Comparison of ENCODE assay signal across 1 cellular context in the genomic region with DNA sequence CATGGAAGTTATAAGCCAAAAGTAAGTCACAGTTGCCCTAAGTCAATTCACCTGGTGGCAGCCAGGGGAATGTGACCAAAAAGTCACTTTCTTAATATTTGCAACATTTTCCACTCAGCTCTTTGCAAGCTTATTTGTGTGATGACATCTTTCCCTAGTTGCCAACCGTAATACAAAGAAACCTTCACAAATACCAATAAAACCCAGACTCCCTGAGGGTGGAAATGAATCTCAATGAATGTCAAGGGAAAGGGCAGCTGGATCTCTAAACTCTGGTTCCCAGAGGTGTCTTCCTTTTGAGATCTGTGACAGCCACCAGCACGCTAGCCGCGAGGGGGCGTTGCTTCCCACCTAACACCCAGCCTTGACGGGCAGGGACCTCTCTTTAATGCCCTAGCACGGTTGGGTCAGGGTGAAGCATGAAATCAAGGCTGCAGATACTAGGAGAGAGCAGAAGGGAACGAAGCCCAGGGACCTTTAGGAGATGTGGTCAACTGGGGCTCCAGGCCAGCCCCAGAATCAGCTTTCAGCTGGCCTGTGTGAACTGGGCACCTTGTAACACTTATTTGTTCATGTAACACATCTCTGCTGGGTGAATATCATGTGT.
TF ChIP-seq lines count a peak whose summit lies in the region.

No MANE protein-coding gene starts in this region.

TF ChIP-seq in HepG2, 621 proteins besides CTCF, POLR2A, EP300 and RAD21 (continued from another document and continues in another):
- TF ChIP-seq, protein P1, sequence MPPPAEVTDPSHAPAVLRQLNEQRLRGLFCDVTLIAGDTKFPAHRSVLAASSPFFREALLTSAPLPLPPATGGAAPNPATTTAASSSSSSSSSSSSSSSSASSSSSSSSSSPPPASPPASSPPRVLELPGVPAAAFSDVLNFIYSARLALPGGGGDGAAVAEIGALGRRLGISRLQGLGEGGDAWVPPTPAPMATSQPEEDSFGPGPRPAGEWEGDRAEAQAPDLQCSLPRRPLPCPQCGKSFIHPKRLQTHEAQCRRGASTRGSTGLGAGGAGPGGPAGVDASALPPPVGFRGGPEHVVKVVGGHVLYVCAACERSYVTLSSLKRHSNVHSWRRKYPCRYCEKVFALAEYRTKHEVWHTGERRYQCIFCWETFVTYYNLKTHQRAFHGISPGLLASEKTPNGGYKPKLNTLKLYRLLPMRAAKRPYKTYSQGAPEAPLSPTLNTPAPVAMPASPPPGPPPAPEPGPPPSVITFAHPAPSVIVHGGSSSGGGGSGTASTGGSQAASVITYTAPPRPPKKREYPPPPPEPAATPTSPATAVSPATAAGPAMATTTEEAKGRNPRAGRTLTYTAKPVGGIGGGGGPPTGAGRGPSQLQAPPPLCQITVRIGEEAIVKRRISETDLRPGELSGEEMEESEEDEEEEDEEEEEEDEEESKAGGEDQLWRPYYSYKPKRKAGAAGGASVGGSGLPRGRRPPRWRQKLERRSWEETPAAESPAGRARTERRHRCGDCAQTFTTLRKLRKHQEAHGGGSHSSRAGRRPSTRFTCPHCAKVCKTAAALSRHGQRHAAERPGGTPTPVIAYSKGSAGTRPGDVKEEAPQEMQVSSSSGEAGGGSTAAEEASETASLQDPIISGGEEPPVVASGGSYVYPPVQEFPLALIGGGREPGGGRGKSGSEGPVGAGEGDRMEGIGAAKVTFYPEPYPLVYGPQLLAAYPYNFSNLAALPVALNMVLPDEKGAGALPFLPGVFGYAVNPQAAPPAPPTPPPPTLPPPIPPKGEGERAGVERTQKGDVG (CRISPR knock-in tag; IDR thresholded peaks at IDR 0.05; ENCODE audit: borderline replicate concordance), result 0 out of 2 replicates have a peak, but pooled peaks have one; percentile 23
- TF ChIP-seq ZFYVE20 (CRISPR knock-in tag; IDR thresholded peaks at IDR 0.05; ENCODE audit: borderline replicate concordance, low read depth) (no peak), HINFP (CRISPR knock-in tag; IDR thresholded peaks at IDR 0.05; ENCODE audit: low read depth) (no peak), SAFB2 (CRISPR knock-in tag; IDR thresholded peaks at IDR 0.05; ENCODE audit: borderline replicate concordance, low read depth) (no peak), NFE2L2 (IDR thresholded peaks at IDR 0.05; ENCODE audit: low read length) (no peak), ZMYM4 (CRISPR knock-in tag; IDR thresholded peaks at IDR 0.05) (peak; percentile 28; the same call in 1 of the 2 replicates), HOXA9 (CRISPR knock-in tag; IDR thresholded peaks at IDR 0.05; ENCODE audit: borderline replicate concordance) (no peak), ZNF749 (CRISPR knock-in tag; IDR thresholded peaks at IDR 0.05; ENCODE audit: borderline replicate concordance) (no peak), SMC3 (IDR thresholded peaks at IDR 0.05; ENCODE audit: low read length) (peak; percentile 66), ZNF207 (IDR thresholded peaks at IDR 0.05; ENCODE audit: borderline replicate concordance) (no peak), HDAC1 (CRISPR knock-in tag; IDR thresholded peaks at IDR 0.05) (peak; percentile 33; the same call in 1 of the 2 replicates), SP4 (CRISPR knock-in tag; IDR thresholded peaks at IDR 0.05) (0 out of 2 replicates have a peak, but pooled peaks have one; percentile 29), ZNF687 (CRISPR knock-in tag; IDR thresholded peaks at IDR 0.05) (0 out of 2 replicates have a peak, but pooled peaks have one; percentile 13), ZNF709 (CRISPR knock-in tag; IDR thresholded peaks at IDR 0.05) (no peak), WIZ (CRISPR knock-in tag; IDR thresholded peaks at IDR 0.05) (no peak), ZNF776 (CRISPR knock-in tag; IDR thresholded peaks at IDR 0.05) (no peak), RXRB (CRISPR knock-in tag; IDR thresholded peaks at IDR 0.05; ENCODE audit: borderline replicate concordance) (0 out of 2 replicates have a peak, but pooled peaks have one; percentile 19), SALL1 (CRISPR knock-in tag; IDR thresholded peaks at IDR 0.05) (peak; percentile 35; the same call in 1 of the 2 replicates), ESRRA (CRISPR knock-in tag; IDR thresholded peaks at IDR 0.05; ENCODE audit: low read depth) (no peak), TGIF2 (CRISPR knock-in tag; IDR thresholded peaks at IDR 0.05) (peak; percentile 61; the same call in 1 of the 2 replicates), SMAD3 (CRISPR knock-in tag; IDR thresholded peaks at IDR 0.05) (0 out of 2 replicates have a peak, but pooled peaks have one; percentile 16), XRCC5 (optimal IDR thresholded peaks at IDR 0.05; ENCODE audit: low read length) (peak; percentile 86), CREB1 (IDR thresholded peaks at IDR 0.05) (no peak), CREB1 (CRISPR knock-in tag; IDR thresholded peaks at IDR 0.05) (no peak), HDAC2 (CRISPR knock-in tag; IDR thresholded peaks at IDR 0.05) (0 out of 2 replicates have a peak, but pooled peaks have one; percentile 31), NRL (CRISPR knock-in tag; IDR thresholded peaks at IDR 0.05; ENCODE audit: borderline replicate concordance) (0 out of 2 replicates have a peak, but pooled peaks have one; percentile 43), ZNF296 (CRISPR knock-in tag; conservative IDR thresholded peaks at IDR 0.05) (no peak), AKAP8 (CRISPR knock-in tag; IDR thresholded peaks at IDR 0.05) (no peak), ATF1 (CRISPR knock-in tag; IDR thresholded peaks at IDR 0.05) (no peak), TARDBP (CRISPR knock-in tag; IDR thresholded peaks at IDR 0.05) (peak; percentile 32; the same call in 1 of the 2 replicates), DPF2 (CRISPR knock-in tag; IDR thresholded peaks at IDR 0.05; ENCODE audit: borderline replicate concordance, low read depth) (no peak), ATF6 (CRISPR knock-in tag; conservative IDR thresholded peaks at IDR 0.05) (no peak)
- TF ChIP-seq, protein P2, sequence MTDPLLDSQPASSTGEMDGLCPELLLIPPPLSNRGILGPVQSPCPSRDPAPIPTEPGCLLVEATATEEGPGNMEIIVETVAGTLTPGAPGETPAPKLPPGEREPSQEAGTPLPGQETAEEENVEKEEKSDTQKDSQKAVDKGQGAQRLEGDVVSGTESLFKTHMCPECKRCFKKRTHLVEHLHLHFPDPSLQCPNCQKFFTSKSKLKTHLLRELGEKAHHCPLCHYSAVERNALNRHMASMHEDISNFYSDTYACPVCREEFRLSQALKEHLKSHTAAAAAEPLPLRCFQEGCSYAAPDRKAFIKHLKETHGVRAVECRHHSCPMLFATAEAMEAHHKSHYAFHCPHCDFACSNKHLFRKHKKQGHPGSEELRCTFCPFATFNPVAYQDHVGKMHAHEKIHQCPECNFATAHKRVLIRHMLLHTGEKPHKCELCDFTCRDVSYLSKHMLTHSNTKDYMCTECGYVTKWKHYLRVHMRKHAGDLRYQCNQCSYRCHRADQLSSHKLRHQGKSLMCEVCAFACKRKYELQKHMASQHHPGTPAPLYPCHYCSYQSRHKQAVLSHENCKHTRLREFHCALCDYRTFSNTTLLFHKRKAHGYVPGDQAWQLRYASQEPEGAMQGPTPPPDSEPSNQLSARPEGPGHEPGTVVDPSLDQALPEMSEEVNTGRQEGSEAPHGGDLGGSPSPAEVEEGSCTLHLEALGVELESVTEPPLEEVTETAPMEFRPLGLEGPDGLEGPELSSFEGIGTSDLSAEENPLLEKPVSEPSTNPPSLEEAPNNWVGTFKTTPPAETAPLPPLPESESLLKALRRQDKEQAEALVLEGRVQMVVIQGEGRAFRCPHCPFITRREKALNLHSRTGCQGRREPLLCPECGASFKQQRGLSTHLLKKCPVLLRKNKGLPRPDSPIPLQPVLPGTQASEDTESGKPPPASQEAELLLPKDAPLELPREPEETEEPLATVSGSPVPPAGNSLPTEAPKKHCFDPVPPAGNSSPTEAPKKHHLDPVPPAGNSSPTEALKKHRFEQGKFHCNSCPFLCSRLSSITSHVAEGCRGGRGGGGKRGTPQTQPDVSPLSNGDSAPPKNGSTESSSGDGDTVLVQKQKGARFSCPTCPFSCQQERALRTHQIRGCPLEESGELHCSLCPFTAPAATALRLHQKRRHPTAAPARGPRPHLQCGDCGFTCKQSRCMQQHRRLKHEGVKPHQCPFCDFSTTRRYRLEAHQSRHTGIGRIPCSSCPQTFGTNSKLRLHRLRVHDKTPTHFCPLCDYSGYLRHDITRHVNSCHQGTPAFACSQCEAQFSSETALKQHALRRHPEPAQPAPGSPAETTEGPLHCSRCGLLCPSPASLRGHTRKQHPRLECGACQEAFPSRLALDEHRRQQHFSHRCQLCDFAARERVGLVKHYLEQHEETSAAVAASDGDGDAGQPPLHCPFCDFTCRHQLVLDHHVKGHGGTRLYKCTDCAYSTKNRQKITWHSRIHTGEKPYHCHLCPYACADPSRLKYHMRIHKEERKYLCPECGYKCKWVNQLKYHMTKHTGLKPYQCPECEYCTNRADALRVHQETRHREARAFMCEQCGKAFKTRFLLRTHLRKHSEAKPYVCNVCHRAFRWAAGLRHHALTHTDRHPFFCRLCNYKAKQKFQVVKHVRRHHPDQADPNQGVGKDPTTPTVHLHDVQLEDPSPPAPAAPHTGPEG (CRISPR knock-in tag; IDR thresholded peaks at IDR 0.05), result no peak
- TF ChIP-seq, protein P3, sequence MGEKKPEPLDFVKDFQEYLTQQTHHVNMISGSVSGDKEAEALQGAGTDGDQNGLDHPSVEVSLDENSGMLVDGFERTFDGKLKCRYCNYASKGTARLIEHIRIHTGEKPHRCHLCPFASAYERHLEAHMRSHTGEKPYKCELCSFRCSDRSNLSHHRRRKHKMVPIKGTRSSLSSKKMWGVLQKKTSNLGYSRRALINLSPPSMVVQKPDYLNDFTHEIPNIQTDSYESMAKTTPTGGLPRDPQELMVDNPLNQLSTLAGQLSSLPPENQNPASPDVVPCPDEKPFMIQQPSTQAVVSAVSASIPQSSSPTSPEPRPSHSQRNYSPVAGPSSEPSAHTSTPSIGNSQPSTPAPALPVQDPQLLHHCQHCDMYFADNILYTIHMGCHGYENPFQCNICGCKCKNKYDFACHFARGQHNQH (CRISPR knock-in tag; IDR thresholded peaks at IDR 0.05), result no peak
- TF ChIP-seq, protein P4, sequence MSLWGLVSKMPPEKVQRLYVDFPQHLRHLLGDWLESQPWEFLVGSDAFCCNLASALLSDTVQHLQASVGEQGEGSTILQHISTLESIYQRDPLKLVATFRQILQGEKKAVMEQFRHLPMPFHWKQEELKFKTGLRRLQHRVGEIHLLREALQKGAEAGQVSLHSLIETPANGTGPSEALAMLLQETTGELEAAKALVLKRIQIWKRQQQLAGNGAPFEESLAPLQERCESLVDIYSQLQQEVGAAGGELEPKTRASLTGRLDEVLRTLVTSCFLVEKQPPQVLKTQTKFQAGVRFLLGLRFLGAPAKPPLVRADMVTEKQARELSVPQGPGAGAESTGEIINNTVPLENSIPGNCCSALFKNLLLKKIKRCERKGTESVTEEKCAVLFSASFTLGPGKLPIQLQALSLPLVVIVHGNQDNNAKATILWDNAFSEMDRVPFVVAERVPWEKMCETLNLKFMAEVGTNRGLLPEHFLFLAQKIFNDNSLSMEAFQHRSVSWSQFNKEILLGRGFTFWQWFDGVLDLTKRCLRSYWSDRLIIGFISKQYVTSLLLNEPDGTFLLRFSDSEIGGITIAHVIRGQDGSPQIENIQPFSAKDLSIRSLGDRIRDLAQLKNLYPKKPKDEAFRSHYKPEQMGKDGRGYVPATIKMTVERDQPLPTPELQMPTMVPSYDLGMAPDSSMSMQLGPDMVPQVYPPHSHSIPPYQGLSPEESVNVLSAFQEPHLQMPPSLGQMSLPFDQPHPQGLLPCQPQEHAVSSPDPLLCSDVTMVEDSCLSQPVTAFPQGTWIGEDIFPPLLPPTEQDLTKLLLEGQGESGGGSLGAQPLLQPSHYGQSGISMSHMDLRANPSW (CRISPR knock-in tag; IDR thresholded peaks at IDR 0.05; ENCODE audit: borderline replicate concordance), result no peak
